In the genomic region with DNA sequence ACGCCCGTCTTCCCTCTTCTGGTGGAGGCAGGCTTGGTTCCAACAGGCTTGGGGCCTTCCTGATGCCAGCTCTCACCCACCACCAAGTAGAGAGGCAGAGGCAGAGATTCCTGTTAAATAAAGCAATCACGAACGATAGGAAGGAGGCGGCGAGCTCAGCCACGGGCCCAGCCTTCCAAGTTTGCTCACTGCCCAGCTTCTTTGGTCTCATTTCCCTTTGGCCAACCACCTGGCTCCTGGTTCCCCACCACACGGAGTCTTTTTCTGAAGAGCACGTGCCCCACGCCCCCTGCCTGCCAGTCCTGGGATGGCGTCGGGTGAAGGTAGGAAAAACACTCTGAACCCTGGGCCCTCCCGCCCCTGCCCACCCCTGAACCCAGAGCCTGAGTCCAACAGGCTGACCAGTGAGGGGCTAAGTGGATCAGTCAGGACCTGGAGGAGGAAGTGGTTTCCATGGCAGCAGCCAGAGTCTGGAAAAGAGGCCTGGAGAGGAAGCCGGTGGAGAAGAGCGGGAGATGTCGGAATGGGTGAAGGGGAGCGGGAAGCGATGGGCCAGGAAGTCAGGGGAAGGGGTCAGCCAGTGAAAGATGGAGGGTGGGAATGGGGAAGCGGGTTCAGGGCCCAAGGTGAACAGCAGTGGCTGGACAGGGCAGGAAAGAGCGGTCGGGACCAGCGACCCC, we compare ENCODE assay signal across 1 cellular context.
TF ChIP-seq lines count a peak whose summit lies in the region.

No MANE protein-coding gene starts in this region.

TF ChIP-seq in K562, 482 proteins besides CTCF, POLR2A, EP300 and RAD21:
- TF ChIP-seq, protein P1, sequence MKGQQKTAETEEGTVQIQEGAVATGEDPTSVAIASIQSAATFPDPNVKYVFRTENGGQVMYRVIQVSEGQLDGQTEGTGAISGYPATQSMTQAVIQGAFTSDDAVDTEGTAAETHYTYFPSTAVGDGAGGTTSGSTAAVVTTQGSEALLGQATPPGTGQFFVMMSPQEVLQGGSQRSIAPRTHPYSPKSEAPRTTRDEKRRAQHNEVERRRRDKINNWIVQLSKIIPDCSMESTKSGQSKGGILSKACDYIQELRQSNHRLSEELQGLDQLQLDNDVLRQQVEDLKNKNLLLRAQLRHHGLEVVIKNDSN (CRISPR knock-in tag; IDR thresholded peaks at IDR 0.05): peak; percentile 73
- TF ChIP-seq MYC (IDR thresholded peaks at IDR 0.05; ENCODE audit: low read depth, low read length): peak; percentile 70
- no peak for TF ChIP-seq MYC (CRISPR knock-in tag; IDR thresholded peaks at IDR 0.05; ENCODE audit: borderline replicate concordance, low read depth)
- TF ChIP-seq NFIX (CRISPR knock-in tag; IDR thresholded peaks at IDR 0.05; ENCODE audit: low read depth): no peak
- 0 out of 2 replicates have a peak, but pooled peaks have one; percentile 27 for TF ChIP-seq ZNF511 (CRISPR knock-in tag; IDR thresholded peaks at IDR 0.05)
- peak; percentile 79; the same call in 1 of the 2 replicates for TF ChIP-seq L3MBTL2 (IDR thresholded peaks at IDR 0.05)
- TF ChIP-seq MITF (IDR thresholded peaks at IDR 0.05): peak; percentile 63; the same call in 1 of the 2 replicates
- TF ChIP-seq MGA (IDR thresholded peaks at IDR 0.05): peak; percentile 83
- TF ChIP-seq, protein P2, sequence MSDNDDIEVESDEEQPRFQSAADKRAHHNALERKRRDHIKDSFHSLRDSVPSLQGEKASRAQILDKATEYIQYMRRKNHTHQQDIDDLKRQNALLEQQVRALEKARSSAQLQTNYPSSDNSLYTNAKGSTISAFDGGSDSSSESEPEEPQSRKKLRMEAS (CRISPR knock-in tag; IDR thresholded peaks at IDR 0.05): peak; percentile 93
- TF ChIP-seq, protein P3, sequence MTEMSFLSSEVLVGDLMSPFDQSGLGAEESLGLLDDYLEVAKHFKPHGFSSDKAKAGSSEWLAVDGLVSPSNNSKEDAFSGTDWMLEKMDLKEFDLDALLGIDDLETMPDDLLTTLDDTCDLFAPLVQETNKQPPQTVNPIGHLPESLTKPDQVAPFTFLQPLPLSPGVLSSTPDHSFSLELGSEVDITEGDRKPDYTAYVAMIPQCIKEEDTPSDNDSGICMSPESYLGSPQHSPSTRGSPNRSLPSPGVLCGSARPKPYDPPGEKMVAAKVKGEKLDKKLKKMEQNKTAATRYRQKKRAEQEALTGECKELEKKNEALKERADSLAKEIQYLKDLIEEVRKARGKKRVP (CRISPR knock-in tag; IDR thresholded peaks at IDR 0.05): no peak
- TF ChIP-seq TAF1 (IDR thresholded peaks at IDR 0.05; ENCODE audit: control insufficient read depth, extremely low read depth, insufficient read depth, low read length, severe bottlenecking): no peak
- peak; percentile 97 for TF ChIP-seq BHLHE40 (IDR thresholded peaks at IDR 0.05; ENCODE audit: low read length)
- TF ChIP-seq, protein P4, sequence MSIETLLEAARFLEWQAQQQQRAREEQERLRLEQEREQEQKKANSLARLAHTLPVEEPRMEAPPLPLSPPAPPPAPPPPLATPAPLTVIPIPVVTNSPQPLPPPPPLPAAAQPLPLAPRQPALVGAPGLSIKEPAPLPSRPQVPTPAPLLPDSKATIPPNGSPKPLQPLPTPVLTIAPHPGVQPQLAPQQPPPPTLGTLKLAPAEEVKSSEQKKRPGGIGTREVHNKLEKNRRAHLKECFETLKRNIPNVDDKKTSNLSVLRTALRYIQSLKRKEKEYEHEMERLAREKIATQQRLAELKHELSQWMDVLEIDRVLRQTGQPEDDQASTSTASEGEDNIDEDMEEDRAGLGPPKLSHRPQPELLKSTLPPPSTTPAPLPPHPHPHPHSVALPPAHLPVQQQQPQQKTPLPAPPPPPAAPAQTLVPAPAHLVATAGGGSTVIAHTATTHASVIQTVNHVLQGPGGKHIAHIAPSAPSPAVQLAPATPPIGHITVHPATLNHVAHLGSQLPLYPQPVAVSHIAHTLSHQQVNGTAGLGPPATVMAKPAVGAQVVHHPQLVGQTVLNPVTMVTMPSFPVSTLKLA (conservative IDR thresholded peaks at IDR 0.05): 0 out of 4 replicates have a peak, but pooled peaks have one; percentile 15 to 28
- TF ChIP-seq E2F6 (IDR thresholded peaks at IDR 0.05; ENCODE audit: borderline replicate concordance in 1 of 2, extremely low read depth in 1 of 2, insufficient read depth in 1 of 2, insufficient read length in 1 of 2, low read depth in 1 of 2, low read length in 1 of 2, poor library complexity in 1 of 2, severe bottlenecking in 1 of 2): peak; percentile 42 to 88
- no peak for TF ChIP-seq MAZ (CRISPR knock-in tag; conservative IDR thresholded peaks at IDR 0.05 in 1 of 2, IDR thresholded peaks at IDR 0.05 in 1 of 2)
- TF ChIP-seq, protein P5, sequence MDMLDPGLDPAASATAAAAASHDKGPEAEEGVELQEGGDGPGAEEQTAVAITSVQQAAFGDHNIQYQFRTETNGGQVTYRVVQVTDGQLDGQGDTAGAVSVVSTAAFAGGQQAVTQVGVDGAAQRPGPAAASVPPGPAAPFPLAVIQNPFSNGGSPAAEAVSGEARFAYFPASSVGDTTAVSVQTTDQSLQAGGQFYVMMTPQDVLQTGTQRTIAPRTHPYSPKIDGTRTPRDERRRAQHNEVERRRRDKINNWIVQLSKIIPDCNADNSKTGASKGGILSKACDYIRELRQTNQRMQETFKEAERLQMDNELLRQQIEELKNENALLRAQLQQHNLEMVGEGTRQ (CRISPR knock-in tag; IDR thresholded peaks at IDR 0.05): peak; percentile 76
